ENCODE assay signal across 18 cellular contexts in genomic region chr11:42043312-42043711, GRCh38.
"Had no signal": no experiment of that assay in that cellular context is flagged by ENCODE, and none has a peak within 500 bp of the region (broad histone marks: within the 10 kb centered on the region; RNA-seq: fewer than 3 reads in every experiment).

No MANE protein-coding gene starts in this region.

- H3K27ac ChIP-seq: hepatocyte, spleen, thoracic aorta had no signal

- H3K79me2 ChIP-seq: hepatocyte had no signal

- H3K27me3 Mint-ChIP-seq: activated naive CD4-positive, alpha-beta T cell treated with anti-CD3 and anti-CD28 coated beads, Interleukin-2, amount 50 U/mL, for 24 hours; dendritic cell treated with granulocyte-macrophage colony-stimulating factor and Interleukin-4, amounts not matched to agents 40 ng/mL and 50 ng/mL, for 4 days; stimulated activated naive CD8-positive, alpha-beta T cell treated with anti-CD3 and anti-CD28 coated beads, Interleukin-15, amount 100 ng/mL, for 72 hours; T-helper 17 cell had no signal

- H3K4me2 ChIP-seq: hepatocyte had no signal

- H3K27ac Mint-ChIP-seq: activated CD8-positive, alpha-beta T cell treated with anti-CD3 and anti-CD28 coated beads, Interleukin-2, amount 10 ng/mL, durations not matched to agents 7 days and 5 days; activated naive CD4-positive, alpha-beta T cell treated with anti-CD3 and anti-CD28 coated beads, Interleukin-2, amount 50 U/mL, for 24 hours; brain; dendritic cell treated with granulocyte-macrophage colony-stimulating factor and Interleukin-4, amounts not matched to agents 40 ng/mL and 50 ng/mL, for 4 days; stimulated activated naive CD8-positive, alpha-beta T cell treated with anti-CD3 and anti-CD28 coated beads, Interleukin-15, amount 100 ng/mL, for 72 hours; T-helper 17 cell had no signal

- H3K36me3 Mint-ChIP-seq: activated naive CD4-positive, alpha-beta T cell treated with anti-CD3 and anti-CD28 coated beads, Interleukin-2, amount 50 U/mL, for 24 hours; brain had no signal

- ATAC-seq: activated CD8-positive, alpha-beta T cell treated with anti-CD3 and anti-CD28 coated beads, Interleukin-2, amount 10 ng/mL, durations not matched to agents 7 days and 5 days; sciatic nerve; stimulated activated naive CD8-positive, alpha-beta T cell treated with anti-CD3 and anti-CD28 coated beads, Interleukin-15, amount 100 ng/mL, for 72 hours; T-helper 17 cell had no signal

- H3K36me3 ChIP-seq: spleen, thoracic aorta had no signal

- H3K4me3 Mint-ChIP-seq: activated CD8-positive, alpha-beta T cell treated with anti-CD3 and anti-CD28 coated beads, Interleukin-2, amount 10 ng/mL, durations not matched to agents 7 days and 5 days; activated naive CD4-positive, alpha-beta T cell treated with anti-CD3 and anti-CD28 coated beads, Interleukin-2, amount 50 U/mL, for 24 hours; brain; dendritic cell treated with granulocyte-macrophage colony-stimulating factor and Interleukin-4, amounts not matched to agents 40 ng/mL and 50 ng/mL, for 4 days; neural crest cell; stimulated activated naive CD8-positive, alpha-beta T cell treated with anti-CD3 and anti-CD28 coated beads, Interleukin-15, amount 100 ng/mL, for 72 hours; T-helper 17 cell had no signal

- H3K4me1 Mint-ChIP-seq: activated naive CD4-positive, alpha-beta T cell treated with anti-CD3 and anti-CD28 coated beads, Interleukin-2, amount 50 U/mL, for 24 hours; brain; neural crest cell; stimulated activated naive CD8-positive, alpha-beta T cell treated with anti-CD3 and anti-CD28 coated beads, Interleukin-15, amount 100 ng/mL, for 72 hours; T-helper 17 cell had no signal

- DNase-seq: activated CD4-positive, alpha-beta T cell treated with anti-CD3 and anti-CD28 coated beads for 4 hours; activated CD8-positive, alpha-beta memory T cell treated with anti-CD3 and anti-CD28 coated beads, Interleukin-2, amount 50 U/mL, for 4 hours; activated CD8-positive, alpha-beta T cell treated with anti-CD3 and anti-CD28 coated beads, Interleukin-2, amount 10 ng/mL, durations not matched to agents 7 days and 5 days; activated effector memory CD4-positive, alpha-beta T cell treated with anti-CD3 and anti-CD28 coated beads, Interleukin-2, amount 50 U/mL, for 16 hours; activated T-cell treated with anti-CD3 and anti-CD28 coated beads, Interleukin-2, amount 50 U/mL, for 48 hours; effector memory CD4-positive, alpha-beta T cell; islet precursor cell; midbrain; spleen; stimulated activated naive CD8-positive, alpha-beta T cell treated with anti-CD3 and anti-CD28 coated beads, Interleukin-15, amount 100 ng/mL, for 72 hours; T-helper 17 cell had no signal

- H3K4me3 ChIP-seq: hepatocyte, spleen, thoracic aorta had no signal

- H3K4me1 ChIP-seq: spleen had no signal

- H3K9me3 ChIP-seq: thoracic aorta had no signal

- H3K27me3 ChIP-seq: hepatocyte, spleen had no signal

- H2AFZ ChIP-seq: hepatocyte had no signal
